ENCODE assay signal across 8 cellular contexts in genomic region chr15:83066034-83066760, GRCh38. TPM values are rescaled to one million over a fixed set of nuclear protein-coding genes. Genes with fewer than 3 reads are reported as not detected.
DNase-seq lines count a peak whose midpoint lies in the region; ATAC-seq and TF ChIP-seq lines count a peak whose summit lies in the region.

No MANE protein-coding gene starts in this region.

- peak overlapping the region; percentile 58 for H3K9ac ChIP-seq in rectal smooth muscle tissue (ENCODE audit: low read length)

- H3K36me3 Mint-ChIP-seq in activated CD4-positive, alpha-beta T cell treated with anti-CD3 and anti-CD28 coated beads, Interleukin-2, amount 10 ng/mL, durations not matched to agents 24 days and 14 days (ENCODE audit: low read depth), result peaks cover 14% of the 10 kb centered on the region

- H3K27me3 Mint-ChIP-seq in activated CD4-positive, alpha-beta T cell treated with anti-CD3 and anti-CD28 coated beads, Interleukin-2, amount 10 ng/mL, durations not matched to agents 24 days and 14 days, result no peaks in the 10 kb centered on the region

- H3K27me3 ChIP-seq in SJCRH30 (no peaks in the 10 kb centered on the region), rectal smooth muscle tissue (ENCODE audit: control insufficient read depth, insufficient read depth, low read length) (no peaks in the 10 kb centered on the region)

- H3K36me3 ChIP-seq in SJCRH30 (peaks cover 16% of the 10 kb centered on the region), rectal smooth muscle tissue (ENCODE audit: control insufficient read depth, insufficient read depth, low read length) (no peaks in the 10 kb centered on the region)

- peaks cover 24% of the 10 kb centered on the region for H3K4me1 Mint-ChIP-seq in activated CD4-positive, alpha-beta T cell treated with anti-CD3 and anti-CD28 coated beads, Interleukin-2, amount 10 ng/mL, durations not matched to agents 24 days and 14 days

- TF ChIP-seq CTCF in fibroblast of mammary gland (conservative IDR thresholded peaks at IDR 0.05; ENCODE audit: control insufficient read depth, insufficient read depth, low read depth, low read length), result no peak

- peak; percentile 60 for DNase-seq in activated CD4-positive, alpha-beta T cell treated with anti-CD3 and anti-CD28 coated beads, Interleukin-2, amount 10 ng/mL, durations not matched to agents 24 days and 14 days
- no peak for DNase-seq in activated CD4-positive, alpha-beta T cell treated with anti-CD3 and anti-CD28 coated beads, Interleukin-2, amount 50 U/mL, for 1 hour
- DNase-seq in SJCRH30 (peak; percentile 8 to 23), fibroblast of mammary gland (ENCODE audit: low read depth) (no peak), left lobe of liver (ENCODE audit: low spot score) (no peak), NCI-H2107 treated with DMSO at 0.1 percent for 48 hours (lab: John Stamatoyannopoulos, UW; ENCODE audit: unreplicated experiment) (no peak), foreskin melanocyte (no peak)

- H3K9me3 ChIP-seq in SJCRH30 (replicated peaks), result 0 out of 2 replicates have a peak, but pooled peaks cover 5% of the 10 kb centered on the region

- H3K4me1 ChIP-seq in SJCRH30 (peaks cover 38% of the 10 kb centered on the region), rectal smooth muscle tissue (ENCODE audit: control insufficient read depth, insufficient read depth, low read length) (peaks cover 19% of the 10 kb centered on the region)

- no peak overlapping the region for H3K4me3 Mint-ChIP-seq in activated CD4-positive, alpha-beta T cell treated with anti-CD3 and anti-CD28 coated beads, Interleukin-2, amount 10 ng/mL, durations not matched to agents 24 days and 14 days

- intact Hi-C loops in activated CD4-positive, alpha-beta T cell treated with anti-CD3 and anti-CD28 coated beads, Interleukin-2, amount 10 ng/mL, durations not matched to agents 24 days and 14 days (cut with micrococcal nuclease), result loop anchor here (1.0 to 5.0 kb wide), 6 partner anchors 41 to 529 kb away; partner anchors contain the start of genes C15orf40 and TM6SF1

- ATAC-seq in left lobe of liver, result no peak

- peaks cover 7% of the 10 kb centered on the region for H3K9me3 Mint-ChIP-seq in activated CD4-positive, alpha-beta T cell treated with anti-CD3 and anti-CD28 coated beads, Interleukin-2, amount 10 ng/mL, durations not matched to agents 24 days and 14 days

- H3K4me3 ChIP-seq in SJCRH30, result peak overlapping the region; percentile 91
- peak overlapping the region; percentile 78 for H3K4me3 ChIP-seq in fibroblast of mammary gland (ENCODE audit: control insufficient read depth, low read depth, low read length)
- peak overlapping the region; percentile 69 for H3K4me3 ChIP-seq in rectal smooth muscle tissue (ENCODE audit: low read length)

- H3K27ac ChIP-seq in SJCRH30 (peak overlapping the region; percentile 86), rectal smooth muscle tissue (ENCODE audit: low read depth, low read length) (peak overlapping the region; percentile 94)

- H3K27ac Mint-ChIP-seq in activated CD4-positive, alpha-beta T cell treated with anti-CD3 and anti-CD28 coated beads, Interleukin-2, amount 10 ng/mL, durations not matched to agents 24 days and 14 days, result peak overlapping the region; percentile 87

RNA-seq across cellular contexts. Expression of gene BTBD1, which starts 0.9 kb away (rescaled TPM):
- total RNA-seq in activated CD4-positive, alpha-beta T cell treated with anti-CD3 and anti-CD28 coated beads, Interleukin-2, amount 10 ng/mL, durations not matched to agents 24 days and 14 days, result 61.7 and 62.7 TPM in 2 replicates
- total RNA-seq in SJCRH30 (2014; rRNA removed; shearing (Covaris generic)), result 76.5 and 83.7 TPM in 2 replicates
- total RNA-seq in left lobe of liver, result 17.8 TPM

RNA-seq across cellular contexts. Expression of gene TM6SF1, which starts 41.2 kb away (rescaled TPM):
- 3.6 and 4.0 TPM in 2 replicates for total RNA-seq in activated CD4-positive, alpha-beta T cell treated with anti-CD3 and anti-CD28 coated beads, Interleukin-2, amount 10 ng/mL, durations not matched to agents 24 days and 14 days
- total RNA-seq in SJCRH30 (2014; rRNA removed; shearing (Covaris generic)), result 4.1 and 5.4 TPM in 2 replicates
- total RNA-seq in left lobe of liver, result 0.81 TPM

RNA-seq across cellular contexts. Expression of gene C15orf40, which starts 54.8 kb away (rescaled TPM):
- 23.6 and 30.8 TPM in 2 replicates for total RNA-seq in activated CD4-positive, alpha-beta T cell treated with anti-CD3 and anti-CD28 coated beads, Interleukin-2, amount 10 ng/mL, durations not matched to agents 24 days and 14 days
- 11.2 and 12.3 TPM in 2 replicates for total RNA-seq in SJCRH30 (2014; rRNA removed; shearing (Covaris generic))
- total RNA-seq in left lobe of liver, result 11.0 TPM

Comparison
In these comparisons a context has a peak if more than half of its experiments do, and no peak if none do; other contexts are left out.
1. DNase-seq: peak in activated CD4-positive, alpha-beta T cell treated with anti-CD3 and anti-CD28 coated beads, Interleukin-2, amount 10 ng/mL, durations not matched to agents 24 days and 14 days (single experiment) and SJCRH30 (2 of 2); none in activated CD4-positive, alpha-beta T cell treated with anti-CD3 and anti-CD28 coated beads, Interleukin-2, amount 50 U/mL, for 1 hour (single experiment), fibroblast of mammary gland (single experiment), left lobe of liver (single experiment), NCI-H2107 treated with DMSO at 0.1 percent for 48 hours (single experiment) and foreskin melanocyte (single experiment).
2. Peak in every context shown above with its lines, with median percentiles within 50 percentile points of each other: H3K4me3 ChIP-seq.